Comparison of ENCODE assay signal across 22 cellular contexts in the genomic region with DNA sequence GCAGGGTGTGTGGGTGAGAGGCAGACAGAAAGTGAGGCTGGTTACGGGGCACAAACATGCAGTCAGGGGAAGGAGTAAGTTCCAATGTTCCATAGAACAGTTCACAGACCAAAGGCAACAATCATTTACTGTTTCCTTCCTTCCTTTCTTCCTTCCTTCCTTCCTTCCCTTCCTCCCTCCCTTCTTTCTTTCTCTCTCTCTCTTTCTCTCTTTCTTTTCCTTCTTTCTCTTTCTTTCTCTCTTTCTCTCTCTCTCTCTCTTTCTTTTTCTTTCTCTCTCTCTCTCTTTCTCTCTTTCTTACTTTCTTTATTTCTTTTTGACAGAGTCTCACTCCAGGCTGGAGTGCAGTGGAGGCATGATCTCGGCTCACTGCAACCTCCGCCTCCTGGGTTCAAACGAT.
A peak's percentile ranks its signal among the peaks of the same experiment; 100 is the strongest.
DNase-seq lines count a peak whose midpoint lies in the region; ATAC-seq, FAIRE-seq and TF ChIP-seq lines count a peak whose summit lies in the region.
"Had no signal": no experiment of that assay in that cellular context is flagged by ENCODE, and none has a peak within 500 bp of the region (broad histone marks: within the 10 kb centered on the region; RNA-seq: fewer than 3 reads in every experiment).

No MANE protein-coding gene starts in this region.

- no peak overlapping the region for H3K9ac ChIP-seq in BLaER1 treated with 17β-estradiol and CSF1 and Interleukin-3, amounts not matched to agents 10 nM and 100 nM
- no peak overlapping the region for H3K9ac ChIP-seq in kidney (ENCODE audit: low read length in 2 of 2)

- peaks cover 0 to 16% (median 3%) of the 10 kb centered on the region in 11 experiments; a peak in 4 of 22 replicates for H4K20me1 ChIP-seq in BLaER1 treated with 17β-estradiol and CSF1 and Interleukin-3, amounts not matched to agents 10 nM and 100 nM

- no peaks in the 10 kb centered on the region for H3K36me3 Mint-ChIP-seq in T-helper 1 cell treated with Interleukin-12 subunit alpha and Interleukin-12 subunit beta and Interleukin-4 antibody, amounts not matched to agents 30 μg/mL and 1 μg/mL, for 36 hours (ENCODE audit: low read depth)
- H3K36me3 Mint-ChIP-seq in activated naive CD4-positive, alpha-beta T cell treated with anti-CD3 and anti-CD28 coated beads, Interleukin-2, amount 50 U/mL, for 24 hours = no peaks in the 10 kb centered on the region
- H3K36me3 Mint-ChIP-seq in activated naive CD4-positive, alpha-beta T cell treated with anti-CD3 and anti-CD28 coated beads for 36 hours (ENCODE audit: low read depth) = no peaks in the 10 kb centered on the region
- H3K36me3 Mint-ChIP-seq: CD4-positive, CD25-positive, alpha-beta regulatory T cell; CD8-positive, alpha-beta T cell had no signal

- FAIRE-seq in kidney (lab: Jason Lieb, UNC) = no peak
- FAIRE-seq: A204.1, G401.6, GM12892, H54 had no signal

- CTCF ChIA-PET in activated naive CD4-positive, alpha-beta T cell treated with anti-CD3 and anti-CD28 coated beads for 36 hours (lab: Charles Lee) = no interaction called here

- H3K36me3 ChIP-seq in BLaER1 treated with 17β-estradiol and CSF1 and Interleukin-3, amounts not matched to agents 10 nM and 100 nM = no peaks in the 10 kb centered on the region
- H3K36me3 ChIP-seq in kidney (ENCODE audit: control insufficient read depth in 1 of 2, insufficient read depth in 2 of 2, low read length in 2 of 2) = no peaks in the 10 kb centered on the region
- H3K36me3 ChIP-seq: BE2C, HAP-1 had no signal

- H3K27ac Mint-ChIP-seq in T-helper 1 cell treated with Interleukin-12 subunit alpha and Interleukin-12 subunit beta and Interleukin-4 antibody, amounts not matched to agents 30 μg/mL and 1 μg/mL, for 36 hours = peak overlapping the region; percentile 22
- H3K27ac Mint-ChIP-seq in activated naive CD4-positive, alpha-beta T cell treated with anti-CD3 and anti-CD28 coated beads, Interleukin-2, amount 50 U/mL, for 24 hours = peak overlapping the region; percentile 33
- no peak overlapping the region for H3K27ac Mint-ChIP-seq in activated naive CD4-positive, alpha-beta T cell treated with anti-CD3 and anti-CD28 coated beads for 36 hours
- H3K27ac Mint-ChIP-seq: CD4-positive, CD25-positive, alpha-beta regulatory T cell; CD8-positive, alpha-beta T cell had no signal

- no peaks in the 10 kb centered on the region for H3K9me3 Mint-ChIP-seq in T-helper 1 cell treated with Interleukin-12 subunit alpha and Interleukin-12 subunit beta and Interleukin-4 antibody, amounts not matched to agents 30 μg/mL and 1 μg/mL, for 36 hours
- H3K9me3 Mint-ChIP-seq in activated naive CD4-positive, alpha-beta T cell treated with anti-CD3 and anti-CD28 coated beads, Interleukin-2, amount 50 U/mL, for 24 hours = no peaks in the 10 kb centered on the region
- no peaks in the 10 kb centered on the region for H3K9me3 Mint-ChIP-seq in activated naive CD4-positive, alpha-beta T cell treated with anti-CD3 and anti-CD28 coated beads for 36 hours
- H3K9me3 Mint-ChIP-seq: CD8-positive, alpha-beta T cell had no signal

- peaks cover 55% of the 10 kb centered on the region for H3K27me3 Mint-ChIP-seq in T-helper 1 cell treated with Interleukin-12 subunit alpha and Interleukin-12 subunit beta and Interleukin-4 antibody, amounts not matched to agents 30 μg/mL and 1 μg/mL, for 36 hours (ENCODE audit: low read depth)
- peaks cover 21% of the 10 kb centered on the region for H3K27me3 Mint-ChIP-seq in activated naive CD4-positive, alpha-beta T cell treated with anti-CD3 and anti-CD28 coated beads, Interleukin-2, amount 50 U/mL, for 24 hours
- H3K27me3 Mint-ChIP-seq in activated naive CD4-positive, alpha-beta T cell treated with anti-CD3 and anti-CD28 coated beads for 36 hours (ENCODE audit: low read depth) = peaks cover 40% of the 10 kb centered on the region

- H3K4me1 ChIP-seq in BLaER1 treated with 17β-estradiol and CSF1 and Interleukin-3, amounts not matched to agents 10 nM and 100 nM = peaks cover 42 to 57% (median 52%) of the 10 kb centered on the region in 10 experiments
- H3K4me1 ChIP-seq in kidney (ENCODE audit: control insufficient read depth in 1 of 2, insufficient read depth in 1 of 2, low read depth in 1 of 2, low read length in 2 of 2) = peaks cover 5 to 7% of the 10 kb centered on the region in 2 donors
- H3K4me1 ChIP-seq: BE2C, Caco-2, HAP-1 had no signal

- H3K4me2 ChIP-seq in BLaER1 treated with 17β-estradiol and CSF1 and Interleukin-3, amounts not matched to agents 10 nM and 100 nM = peak overlapping the region in 10 of 11 experiments; percentile 39 to 82 (median 68); a peak in 19 of 22 replicates

- no peaks in the 10 kb centered on the region for H3K4me1 Mint-ChIP-seq in T-helper 1 cell treated with Interleukin-12 subunit alpha and Interleukin-12 subunit beta and Interleukin-4 antibody, amounts not matched to agents 30 μg/mL and 1 μg/mL, for 36 hours (ENCODE audit: low read depth)
- no peaks in the 10 kb centered on the region for H3K4me1 Mint-ChIP-seq in activated naive CD4-positive, alpha-beta T cell treated with anti-CD3 and anti-CD28 coated beads, Interleukin-2, amount 50 U/mL, for 24 hours
- peaks cover 6% of the 10 kb centered on the region for H3K4me1 Mint-ChIP-seq in activated naive CD4-positive, alpha-beta T cell treated with anti-CD3 and anti-CD28 coated beads for 36 hours (ENCODE audit: low read depth)

- H3K4me3 Mint-ChIP-seq in T-helper 1 cell treated with Interleukin-12 subunit alpha and Interleukin-12 subunit beta and Interleukin-4 antibody, amounts not matched to agents 30 μg/mL and 1 μg/mL, for 36 hours = no peak overlapping the region
- H3K4me3 Mint-ChIP-seq in activated naive CD4-positive, alpha-beta T cell treated with anti-CD3 and anti-CD28 coated beads, Interleukin-2, amount 50 U/mL, for 24 hours = no peak overlapping the region
- H3K4me3 Mint-ChIP-seq in activated naive CD4-positive, alpha-beta T cell treated with anti-CD3 and anti-CD28 coated beads for 36 hours = no peak overlapping the region
- H3K4me3 Mint-ChIP-seq: CD4-positive, CD25-positive, alpha-beta regulatory T cell; CD8-positive, alpha-beta T cell had no signal

- H3K27me3 ChIP-seq in BLaER1 treated with 17β-estradiol and CSF1 and Interleukin-3, amounts not matched to agents 10 nM and 100 nM = peaks cover 9 to 24% (median 10%) of the 10 kb centered on the region in 11 experiments

- no peaks in the 10 kb centered on the region for H3K9me3 ChIP-seq in BLaER1 treated with 17β-estradiol and CSF1 and Interleukin-3, amounts not matched to agents 10 nM and 100 nM (replicated peaks in 1 of 11)
- H3K9me3 ChIP-seq in kidney (ENCODE audit: control insufficient read depth in 1 of 2, low read length in 2 of 2) = no peaks in the 10 kb centered on the region
- H3K9me3 ChIP-seq: BE2C, Caco-2, HAP-1 had no signal

- intact Hi-C loops in activated naive CD4-positive, alpha-beta T cell treated with anti-CD3 and anti-CD28 coated beads for 36 hours (cut with micrococcal nuclease) = loop anchor here (10.0 kb wide), 2 partner anchors 305 to 645 kb away; a partner anchor contains a TSS
- intact Hi-C loops in kidney (cut with DNase I) = no loop called here

- no peak overlapping the region for H3K4me3 ChIP-seq in BLaER1 treated with 17β-estradiol and CSF1 and Interleukin-3, amounts not matched to agents 10 nM and 100 nM
- no peak overlapping the region for H3K4me3 ChIP-seq in kidney (ENCODE audit: low read length in 2 of 2)
- H3K4me3 ChIP-seq: HAP-1 had no signal

- DNase-seq in T-helper 1 cell (no peak), kidney (peak; percentile 10), germinal center (ENCODE audit: low spot score) (no peak)
- no peak for DNase-seq in activated naive CD4-positive, alpha-beta T cell treated with anti-CD3 and anti-CD28 coated beads for 36 hours
- DNase-seq: BE2C; Caco-2; CD4-positive, CD25-positive, alpha-beta regulatory T cell; CD8-positive, alpha-beta T cell; DMS153; DND-41; GOT3 had no signal

- ATAC-seq in esophagus mucosa = no peak
- ATAC-seq: CD8-positive, alpha-beta T cell had no signal

- no peak for TF ChIP-seq CTCF in kidney (IDR thresholded peaks at IDR 0.05; ENCODE audit: borderline replicate concordance, extremely low read depth, insufficient read depth)

- peak overlapping the region in 4 of 11 experiments; percentile 25 to 44 (median 39); a peak in 3 of 22 replicates for H3K27ac ChIP-seq in BLaER1 treated with 17β-estradiol and CSF1 and Interleukin-3, amounts not matched to agents 10 nM and 100 nM
- H3K27ac ChIP-seq in kidney (ENCODE audit: low read depth in 2 of 2, low read length in 2 of 2) = no peak overlapping the region
- H3K27ac ChIP-seq: 22Rv1, C4-2B had no signal
